35 cellular contexts compared by ENCODE assay signal in the genomic region with DNA sequence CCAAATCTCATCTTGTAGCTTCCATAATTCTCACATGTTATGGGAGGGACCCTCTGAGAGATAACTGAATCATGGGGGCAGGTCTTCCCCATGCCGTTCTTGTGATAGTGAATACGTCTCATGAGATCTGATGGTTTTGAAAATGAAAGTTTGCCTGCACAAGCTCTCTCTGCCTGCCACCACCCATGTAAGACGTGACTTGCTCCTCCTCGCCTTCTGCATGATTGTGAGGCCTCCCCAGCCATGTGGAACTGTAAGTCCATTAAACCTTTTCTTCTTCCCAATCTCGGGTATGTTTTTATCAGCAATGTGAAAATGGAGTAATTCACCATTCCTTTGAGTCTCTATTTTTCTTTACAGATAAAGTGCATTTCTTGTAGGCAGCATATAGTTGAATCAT.
A peak's percentile ranks its signal among the peaks of the same experiment; 100 is the strongest.
DNase-seq lines count a peak whose midpoint lies in the region; ATAC-seq, FAIRE-seq and TF ChIP-seq lines count a peak whose summit lies in the region.
"Had no signal": no experiment of that assay in that cellular context is flagged by ENCODE, and none has a peak within 500 bp of the region (broad histone marks: within the 10 kb centered on the region; RNA-seq: fewer than 3 reads in every experiment).

No MANE protein-coding gene starts in this region.

- TF ChIP-seq EP300 in HepG2 (IDR thresholded peaks at IDR 0.05; ENCODE audit: low read depth in 2 of 2, low read length in 2 of 2): no peak
- no peak for TF ChIP-seq EP300 in HepG2 (CRISPR knock-in tag; IDR thresholded peaks at IDR 0.05; ENCODE audit: borderline replicate concordance)
- no peak for TF ChIP-seq EP300 in K562 (IDR thresholded peaks at IDR 0.05; ENCODE audit: low read length)

- BruUV-seq in HepG2 (replicated peaks; lab: Mats Ljungman, UMichigan) (no TSS peak), K562 (replicated peaks; lab: Mats Ljungman, UMichigan) (no TSS peak)

- no peaks in the 10 kb centered on the region for H3K4me1 ChIP-seq in HepG2 (ENCODE audit: insufficient read depth, low read length)
- H3K4me1 ChIP-seq in right lobe of liver: no peaks in the 10 kb centered on the region
- no peaks in the 10 kb centered on the region for H3K4me1 ChIP-seq in K562 (replicated peaks in 1 of 2; ENCODE audit: control insufficient read depth in 2 of 2, insufficient read depth in 2 of 2, low read length in 2 of 2)
- H3K4me1 ChIP-seq in thyroid gland: no peaks in the 10 kb centered on the region
- H3K4me1 ChIP-seq: A549; BE2C; BLaER1; BLaER1 treated with 17β-estradiol and CSF1 and Interleukin-3, amounts not matched to agents 10 nM and 100 nM; Caco-2 had no signal

- no peak for TF ChIP-seq RAD21 in HepG2 (CRISPR knock-in tag; IDR thresholded peaks at IDR 0.05)
- TF ChIP-seq RAD21 in K562 (CRISPR knock-in tag; conservative IDR thresholded peaks at IDR 0.05 in 1 of 2, IDR thresholded peaks at IDR 0.05 in 1 of 2): no peak

- no peaks in the 10 kb centered on the region for H3K36me3 ChIP-seq in HepG2 (replicated peaks in 1 of 2; ENCODE audit: control insufficient read depth in 1 of 2, insufficient read depth in 2 of 2, low read length in 2 of 2)
- no peaks in the 10 kb centered on the region for H3K36me3 ChIP-seq in right lobe of liver
- H3K36me3 ChIP-seq in K562 (ENCODE audit: control insufficient read depth, insufficient read depth, low read length): no peaks in the 10 kb centered on the region
- H3K36me3 ChIP-seq in thyroid gland: no peaks in the 10 kb centered on the region
- H3K36me3 ChIP-seq: BE2C; BLaER1; BLaER1 treated with 17β-estradiol and CSF1 and Interleukin-3, amounts not matched to agents 10 nM and 100 nM had no signal

- no peak for TF ChIP-seq CTCF in HepG2 (CRISPR knock-in tag; IDR thresholded peaks at IDR 0.05)
- no peak for TF ChIP-seq CTCF in right lobe of liver (IDR thresholded peaks at IDR 0.05)
- no peak for TF ChIP-seq CTCF in K562 (IDR thresholded peaks at IDR 0.05 in 2 of 3, conservative IDR thresholded peaks at IDR 0.05 in 1 of 3; ENCODE audit: insufficient read depth in 2 of 3, low read depth in 1 of 3, low read length in 3 of 3)
- TF ChIP-seq CTCF in thyroid gland (IDR thresholded peaks at IDR 0.05): no peak

- DNase-seq in activated CD4-positive, alpha-beta T cell treated with anti-CD3 and anti-CD28 coated beads, Interleukin-2, amount 10 ng/mL, durations not matched to agents 24 days and 14 days: peak; percentile 37
- no peak for DNase-seq in activated CD4-positive, alpha-beta T cell treated with anti-CD3 and anti-CD28 coated beads for 4 hours
- DNase-seq in HepG2 (ENCODE audit: low spot score): no peak
- DNase-seq in right lobe of liver: no peak
- DNase-seq in K562 (ENCODE audit: extremely low read depth in 1 of 4, low spot score in 3 of 4): no peak
- DNase-seq in thyroid gland: no peak
- DNase-seq: 8988T; ACHN; AML-193; BE2C; C1 segment of cervical spinal cord; Caco-2; Calu3; CD4-positive, alpha-beta memory T cell; CD4-positive, alpha-beta T cell; CD4-positive, CD25-positive, alpha-beta regulatory T cell; CD8-positive, alpha-beta memory T cell; CD8-positive, alpha-beta T cell; COR-L47; DMS 273 treated with DMSO at 0.1 percent for 48 hours; DMS153; DMS53; DMS79; DMS79 treated with DMSO at 0.1 percent for 48 hours; DND-41; EL had no signal

- POLR2A ChIA-PET in HepG2 (lab: Yijun Ruan, JAX) (no interaction called here), K562 (lab: Yijun Ruan, JAX) (no interaction called here)

- peaks cover 31% of the 10 kb centered on the region for H3K9me3 Mint-ChIP-seq in activated CD4-positive, alpha-beta T cell treated with anti-CD3 and anti-CD28 coated beads, Interleukin-2, amount 10 ng/mL, durations not matched to agents 24 days and 14 days

- peaks cover 6% of the 10 kb centered on the region for H3K27me3 Mint-ChIP-seq in activated CD4-positive, alpha-beta T cell treated with anti-CD3 and anti-CD28 coated beads, Interleukin-2, amount 10 ng/mL, durations not matched to agents 24 days and 14 days
- H3K27me3 Mint-ChIP-seq: CD4-positive, alpha-beta memory T cell; CD4-positive, alpha-beta T cell had no signal

- peaks cover 2% of the 10 kb centered on the region for H3K36me3 Mint-ChIP-seq in activated CD4-positive, alpha-beta T cell treated with anti-CD3 and anti-CD28 coated beads, Interleukin-2, amount 10 ng/mL, durations not matched to agents 24 days and 14 days (ENCODE audit: low read depth)

- H3K4me3 Mint-ChIP-seq in activated CD4-positive, alpha-beta T cell treated with anti-CD3 and anti-CD28 coated beads, Interleukin-2, amount 10 ng/mL, durations not matched to agents 24 days and 14 days: no peak overlapping the region
- H3K4me3 Mint-ChIP-seq: B cell; CD14-positive monocyte; CD4-positive, alpha-beta T cell; CD4-positive, CD25-positive, alpha-beta regulatory T cell; CD8-positive, alpha-beta memory T cell; CD8-positive, alpha-beta T cell had no signal

- FAIRE-seq in HepG2 (lab: Jason Lieb, UNC) (no peak), K562 (lab: Jason Lieb, UNC) (no peak)
- FAIRE-seq: A204.1, A549, D721Med had no signal

- in situ Hi-C loops in HepG2 (cut with HindIII; ENCODE audit: extremely low pct_ligation_motif_present, low pct_unique_long_range_greater_than_20kb) (no loop called here), K562 (cut with MboI) (no loop called here)

- H3K4me1 Mint-ChIP-seq in activated CD4-positive, alpha-beta T cell treated with anti-CD3 and anti-CD28 coated beads, Interleukin-2, amount 10 ng/mL, durations not matched to agents 24 days and 14 days: no peaks in the 10 kb centered on the region
- H3K4me1 Mint-ChIP-seq: B cell; CD14-positive monocyte; CD4-positive, alpha-beta memory T cell; CD4-positive, CD25-positive, alpha-beta regulatory T cell; CD8-positive, alpha-beta memory T cell had no signal

- H2AFZ ChIP-seq in HepG2 (ENCODE audit: low read length): no peak overlapping the region
- H2AFZ ChIP-seq in K562 (ENCODE audit: low read depth, low read length): no peak overlapping the region

- intact Hi-C loops in activated CD4-positive, alpha-beta T cell treated with anti-CD3 and anti-CD28 coated beads, Interleukin-2, amount 10 ng/mL, durations not matched to agents 24 days and 14 days (cut with micrococcal nuclease): no loop called here
- intact Hi-C loops in HepG2 (cut with micrococcal nuclease; ENCODE audit: unreplicated experiment) (no loop called here), right lobe of liver (cut with DNase I) (no loop called here), K562 (cut with micrococcal nuclease) (no loop called here), thyroid gland (cut with DNase I) (no loop called here)

- H3K9me1 ChIP-seq in K562 (ENCODE audit: control insufficient read depth, insufficient read depth, low read length): no peaks in the 10 kb centered on the region

- ATAC-seq in HepG2 (no peak), right lobe of liver (no peak), K562 (no peak)
- ATAC-seq: A549; CD8-positive, alpha-beta T cell had no signal

- H3K4me3 ChIP-seq in HepG2 (replicated peaks in 1 of 3; ENCODE audit: insufficient read depth in 1 of 3, low read depth in 2 of 3, low read length in 3 of 3) (no peak overlapping the region), right lobe of liver (no peak overlapping the region), K562 (no peak overlapping the region), thyroid gland (replicated peaks in 1 of 3) (no peak overlapping the region)
- H3K4me3 ChIP-seq: A549; BLaER1; BLaER1 treated with 17β-estradiol and CSF1 and Interleukin-3, amounts not matched to agents 10 nM and 100 nM had no signal

- no peaks in the 10 kb centered on the region for H3K79me2 ChIP-seq in HepG2 (ENCODE audit: insufficient read depth, low read length)
- no peaks in the 10 kb centered on the region for H3K79me2 ChIP-seq in K562 (ENCODE audit: control insufficient read depth, insufficient read depth, low read length)

- CTCF ChIA-PET in HepG2 (lab: Yijun Ruan, JAX; ENCODE audit: low intra/inter-chr PET ratio, low total read pairs): no interaction called here
- CTCF ChIA-PET in K562 (lab: Yijun Ruan, JAX; ENCODE audit: low intra/inter-chr PET ratio): no interaction called here

- H4K20me1 ChIP-seq in HepG2 (ENCODE audit: insufficient read depth, low read length) (no peaks in the 10 kb centered on the region), K562 (replicated peaks; ENCODE audit: control insufficient read depth, insufficient read depth, low read length) (no peaks in the 10 kb centered on the region)
- H4K20me1 ChIP-seq: BLaER1; BLaER1 treated with 17β-estradiol and CSF1 and Interleukin-3, amounts not matched to agents 10 nM and 100 nM had no signal

- no peak overlapping the region for H3K27ac Mint-ChIP-seq in activated CD4-positive, alpha-beta T cell treated with anti-CD3 and anti-CD28 coated beads, Interleukin-2, amount 10 ng/mL, durations not matched to agents 24 days and 14 days
- H3K27ac Mint-ChIP-seq: B cell; CD14-positive monocyte; CD4-positive, alpha-beta T cell; CD4-positive, CD25-positive, alpha-beta regulatory T cell; CD8-positive, alpha-beta memory T cell; CD8-positive, alpha-beta T cell had no signal

- H3K27me3 ChIP-seq in HepG2 (ENCODE audit: control insufficient read depth in 1 of 2, insufficient read depth in 2 of 2, low read length in 2 of 2): no peaks in the 10 kb centered on the region; a peak in 2 of 5 replicates
- no peaks in the 10 kb centered on the region for H3K27me3 ChIP-seq in right lobe of liver
- no peaks in the 10 kb centered on the region for H3K27me3 ChIP-seq in K562 (ENCODE audit: control insufficient read depth in 2 of 2, insufficient read depth in 2 of 2, low read length in 2 of 2)
- H3K27me3 ChIP-seq in thyroid gland: no peaks in the 10 kb centered on the region
- H3K27me3 ChIP-seq: BLaER1; BLaER1 treated with 17β-estradiol and CSF1 and Interleukin-3, amounts not matched to agents 10 nM and 100 nM had no signal

- 21% methylated on average over 5 of the region's 5 CpGs for WGBS in HepG2 (ENCODE audit: low lambda C conversion rate)
- WGBS in right lobe of liver (ENCODE audit: insufficient coverage, low coverage, low lambda C conversion rate, missing lambda C conversion rate): 60% methylated on average over 4 of the region's 5 CpGs
- 7% methylated on average over 5 of the region's 5 CpGs for WGBS in K562 (ENCODE audit: insufficient coverage, low coverage, missing lambda C conversion rate)
- WGBS in thyroid gland, 2 donors: 80 to 83% methylated on average over 5 of the region's 5 CpGs

- TF ChIP-seq POLR2A in HepG2 (IDR thresholded peaks at IDR 0.05; ENCODE audit: insufficient read depth in 1 of 2, low read depth in 2 of 2, low read length in 2 of 2): no peak
- no peak for TF ChIP-seq POLR2A in right lobe of liver (IDR thresholded peaks at IDR 0.05)
- no peak for TF ChIP-seq POLR2A in K562 (conservative IDR thresholded peaks at IDR 0.05)
- TF ChIP-seq POLR2A in thyroid gland (IDR thresholded peaks at IDR 0.05): no peak

- H3K27ac ChIP-seq in HepG2 (ENCODE audit: extremely low read length, insufficient read depth, low read length) (no peak overlapping the region), right lobe of liver (no peak overlapping the region), K562 (ENCODE audit: extremely low read depth, low read depth, low read length) (no peak overlapping the region), thyroid gland (no peak overlapping the region)
- H3K27ac ChIP-seq: 22Rv1; A549; BLaER1; BLaER1 treated with 17β-estradiol and CSF1 and Interleukin-3, amounts not matched to agents 10 nM and 100 nM; C4-2B had no signal

- H3K9me3 ChIP-seq in HepG2 (ENCODE audit: low read length) (peaks cover 31% of the 10 kb centered on the region), right lobe of liver (peaks cover 0 to 4% (median 0%) of the 10 kb centered on the region in 4 donors), K562 (replicated peaks; ENCODE audit: control insufficient read depth, insufficient read depth, low read depth, low read length) (peaks cover 3% of the 10 kb centered on the region; the same call in 1 of the 2 replicates), thyroid gland (no peaks in the 10 kb centered on the region)
- H3K9me3 ChIP-seq: BE2C had no signal

- no peak overlapping the region for H3K4me2 ChIP-seq in HepG2 (ENCODE audit: low read depth, low read length)
- H3K4me2 ChIP-seq in K562 (ENCODE audit: insufficient read depth, low read length): no peak overlapping the region
- H3K4me2 ChIP-seq: A549; BLaER1; BLaER1 treated with 17β-estradiol and CSF1 and Interleukin-3, amounts not matched to agents 10 nM and 100 nM had no signal

- no peak overlapping the region for H3K9ac ChIP-seq in HepG2 (ENCODE audit: insufficient read depth, low read depth, low read length)
- no peak overlapping the region for H3K9ac ChIP-seq in K562 (ENCODE audit: insufficient read depth in 1 of 2, low read depth in 2 of 2, low read length in 2 of 2)
- H3K9ac ChIP-seq: BLaER1; BLaER1 treated with 17β-estradiol and CSF1 and Interleukin-3, amounts not matched to agents 10 nM and 100 nM had no signal
